In genomic region chr2:207619764-207620203, GRCh38 we compare ENCODE assay signal across 1 cellular context.
TF ChIP-seq lines count a peak whose summit lies in the region.

No MANE protein-coding gene starts in this region.

TF ChIP-seq in HepG2, 621 proteins besides CTCF, POLR2A, EP300 and RAD21 (continued from another document and continues in another):
- peak; percentile 63 for TF ChIP-seq FOSL2 (CRISPR knock-in tag; IDR thresholded peaks at IDR 0.05)
- no peak for TF ChIP-seq PAX8 (CRISPR knock-in tag; IDR thresholded peaks at IDR 0.05; ENCODE audit: borderline replicate concordance)
- 0 out of 2 replicates have a peak, but pooled peaks have one; percentile 23 for TF ChIP-seq CREM (IDR thresholded peaks at IDR 0.05)
- TF ChIP-seq CREM (CRISPR knock-in tag; IDR thresholded peaks at IDR 0.05) = no peak
- TF ChIP-seq NR2F1 (CRISPR knock-in tag; IDR thresholded peaks at IDR 0.05) = peak in 1 of 2 experiments; percentile 22; a peak in 1 of 4 replicates
- no peak for TF ChIP-seq TBL1XR1 (IDR thresholded peaks at IDR 0.05; ENCODE audit: borderline replicate concordance, low read length, partially characterized antibody)
- no peak for TF ChIP-seq TP53 (CRISPR knock-in tag; conservative IDR thresholded peaks at IDR 0.05)
- peak; percentile 54; the same call in 1 of the 2 replicates for TF ChIP-seq KAT8 (CRISPR knock-in tag; IDR thresholded peaks at IDR 0.05)
- peak; percentile 73 for TF ChIP-seq FOXP4 (CRISPR knock-in tag; IDR thresholded peaks at IDR 0.05)
- no peak for TF ChIP-seq MTF2 (CRISPR knock-in tag; IDR thresholded peaks at IDR 0.05; ENCODE audit: borderline replicate concordance)
- TF ChIP-seq PAXIP1 (CRISPR knock-in tag; conservative IDR thresholded peaks at IDR 0.05) = peak; percentile 79
- no peak for TF ChIP-seq SRF (IDR thresholded peaks at IDR 0.05; ENCODE audit: low read depth, low read length)
- TF ChIP-seq KLF16 (CRISPR knock-in tag; IDR thresholded peaks at IDR 0.05) = no peak
- 0 out of 2 replicates have a peak, but pooled peaks have one; percentile 26 for TF ChIP-seq TBX3 (IDR thresholded peaks at IDR 0.05; ENCODE audit: borderline replicate concordance)
- no peak for TF ChIP-seq HNRNPLL (IDR thresholded peaks at IDR 0.05; ENCODE audit: low read depth, low read length, poor library complexity, severe bottlenecking)
- TF ChIP-seq SNAPC4 (CRISPR knock-in tag; IDR thresholded peaks at IDR 0.05) = 0 out of 2 replicates have a peak, but pooled peaks have one; percentile 52
- peak; percentile 80; the same call in 1 of the 2 replicates for TF ChIP-seq MIXL1 (CRISPR knock-in tag; IDR thresholded peaks at IDR 0.05)
- no peak for TF ChIP-seq SSRP1 (CRISPR knock-in tag; IDR thresholded peaks at IDR 0.05)
- TF ChIP-seq ARID4A (CRISPR knock-in tag; IDR thresholded peaks at IDR 0.05; ENCODE audit: borderline replicate concordance) = peak; percentile 68; the same call in 1 of the 2 replicates
- no peak for TF ChIP-seq IKZF4 (CRISPR knock-in tag; IDR thresholded peaks at IDR 0.05; ENCODE audit: borderline replicate concordance, low read depth, not compliant biosample characterization)
- TF ChIP-seq SCMH1 (CRISPR knock-in tag; IDR thresholded peaks at IDR 0.05; ENCODE audit: borderline replicate concordance) = no peak
- no peak for TF ChIP-seq SMARCE1 (IDR thresholded peaks at IDR 0.05; ENCODE audit: borderline replicate concordance)
- 0 out of 2 replicates have a peak, but pooled peaks have one; percentile 50 for TF ChIP-seq ZNF317 (CRISPR knock-in tag; IDR thresholded peaks at IDR 0.05)
- peak; percentile 22; the same call in 1 of the 2 replicates for TF ChIP-seq SIX1 (CRISPR knock-in tag; IDR thresholded peaks at IDR 0.05; ENCODE audit: borderline replicate concordance)
- TF ChIP-seq ATF4 (CRISPR knock-in tag; IDR thresholded peaks at IDR 0.05) = peak in 1 of 2 experiments; percentile 74; a peak in 1 of 4 replicates
- TF ChIP-seq ZBTB37 (CRISPR knock-in tag; IDR thresholded peaks at IDR 0.05) = no peak
- no peak for TF ChIP-seq ZNF768 (CRISPR knock-in tag; IDR thresholded peaks at IDR 0.05)
- no peak for TF ChIP-seq RBM39 (IDR thresholded peaks at IDR 0.05; ENCODE audit: low read depth, low read length, poor library complexity, severe bottlenecking)
- no peak for TF ChIP-seq ZNF614 (CRISPR knock-in tag; IDR thresholded peaks at IDR 0.05; ENCODE audit: borderline replicate concordance)
- TF ChIP-seq AGO2 (optimal IDR thresholded peaks at IDR 0.05; ENCODE audit: low read depth, low read length) = no peak
- TF ChIP-seq ZNF710 (CRISPR knock-in tag; IDR thresholded peaks at IDR 0.05; ENCODE audit: borderline replicate concordance) = 0 out of 2 replicates have a peak, but pooled peaks have one; percentile 30
- peak; percentile 86 for TF ChIP-seq SOX5 (CRISPR knock-in tag; IDR thresholded peaks at IDR 0.05; ENCODE audit: borderline replicate concordance)
- TF ChIP-seq RFX5 (IDR thresholded peaks at IDR 0.05; ENCODE audit: low read depth, low read length) = no peak
- TF ChIP-seq ZNF879 (CRISPR knock-in tag; IDR thresholded peaks at IDR 0.05) = no peak
- TF ChIP-seq ZNF777 (CRISPR knock-in tag; IDR thresholded peaks at IDR 0.05) = no peak
- no peak for TF ChIP-seq HINFP (CRISPR knock-in tag; IDR thresholded peaks at IDR 0.05; ENCODE audit: low read depth)
- TF ChIP-seq GATAD1 (CRISPR knock-in tag; IDR thresholded peaks at IDR 0.05) = 0 out of 2 replicates have a peak, but pooled peaks have one; percentile 16
- peak; percentile 71 for TF ChIP-seq NFYC (CRISPR knock-in tag; IDR thresholded peaks at IDR 0.05)
- TF ChIP-seq ZNF556 (CRISPR knock-in tag; IDR thresholded peaks at IDR 0.05; ENCODE audit: borderline replicate concordance) = no peak
